Comparison of ENCODE assay signal across 30 cellular contexts in the genomic region with DNA sequence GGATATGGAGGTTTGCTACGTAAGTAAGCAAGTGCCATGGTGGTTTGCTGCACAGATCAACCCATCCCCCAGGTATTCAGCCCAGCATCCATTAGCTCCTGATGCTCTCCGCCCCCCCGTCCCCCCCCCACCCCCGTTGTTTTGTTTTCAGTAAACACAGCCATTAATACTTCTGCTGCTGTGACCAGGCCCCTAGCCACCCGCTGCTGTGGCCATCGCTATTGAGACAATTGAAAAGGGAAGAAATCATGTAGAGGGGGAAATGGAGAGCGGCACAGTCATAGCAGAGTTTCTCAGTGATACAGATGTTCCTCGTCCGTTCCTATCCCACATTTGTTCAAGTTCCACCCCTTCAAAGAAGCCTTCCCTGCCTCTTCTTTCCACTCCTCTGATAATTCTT. TPM values are rescaled to one million over a fixed set of nuclear protein-coding genes. Genes with fewer than 3 reads are reported as not detected.
"Had no signal": no experiment of that assay in that cellular context is flagged by ENCODE, and none has a peak within 500 bp of the region (broad histone marks: within the 10 kb centered on the region; RNA-seq: fewer than 3 reads in every experiment).

No MANE protein-coding gene starts in this region.

- ATAC-seq: activated T-helper 17 cell treated with anti-CD3 and anti-CD28 coated beads, Interleukin-2, amount 50 U/mL, for 72 hours; K562; PC-3; SK-N-SH treated with all-trans-retinoic acid at 6 μM for 48 hours had no signal

- H3K27ac Mint-ChIP-seq: activated B cell treated with CpG ODN at 0.5 μM for 24 hours; activated CD4-positive, alpha-beta memory T cell treated with anti-CD3 and anti-CD28 coated beads for 36 hours; activated CD4-positive, alpha-beta T cell treated with anti-CD3 and anti-CD28 coated beads, Interleukin-2, amount 10 ng/mL, durations not matched to agents 7 days and 5 days; activated naive CD4-positive, alpha-beta T cell treated with anti-CD3 and anti-CD28 coated beads for 36 hours; activated naive CD8-positive, alpha-beta T cell treated with anti-CD3 and anti-CD28 coated beads for 36 hours; activated T-helper 17 cell treated with anti-CD3 and anti-CD28 coated beads, Interleukin-2, amount 50 U/mL, for 72 hours; T-helper 1 cell treated with Interleukin-12 subunit alpha and Interleukin-12 subunit beta and Interleukin-4 antibody, amounts not matched to agents 30 μg/mL and 1 μg/mL, for 36 hours had no signal

- DNase-seq: activated B cell treated with CpG ODN at 0.5 μM for 24 hours; activated CD4-positive, alpha-beta memory T cell treated with anti-CD3 and anti-CD28 coated beads for 36 hours; activated CD4-positive, alpha-beta T cell treated with anti-CD3 and anti-CD28 coated beads for 1 hour; activated CD4-positive, alpha-beta T cell treated with anti-CD3 and anti-CD28 coated beads, Interleukin-2, amount 10 ng/mL, durations not matched to agents 7 days and 5 days; activated gamma-delta T cell; activated naive CD4-positive, alpha-beta T cell treated with anti-CD3 and anti-CD28 coated beads for 36 hours; activated naive CD8-positive, alpha-beta T cell treated with anti-CD3 and anti-CD28 coated beads for 36 hours; activated T-cell treated with anti-CD3 and anti-CD28 coated beads for 4 hours; activated T-cell treated with anti-CD3 and anti-CD28 coated beads, Interleukin-2, amount 50 U/mL, for 48 hours; brain microvascular endothelial cell; Karpas-422; MM.1S; NCI-H1105; NCI-H1694; NCI-H2029; NCI-H2107; NCI-H2171 treated with DMSO at 0.1 percent for 48 hours; NCI-H226; NCI-H526; NK-92 treated with Interleukin-12 subunit alpha and Interleukin-12 subunit beta, amount 100 ng/mL, for 24 hours; PC-3; SHP77 had no signal

- H3K4me3 Mint-ChIP-seq: activated B cell treated with CpG ODN at 0.5 μM for 24 hours; activated CD4-positive, alpha-beta memory T cell treated with anti-CD3 and anti-CD28 coated beads for 36 hours; activated CD4-positive, alpha-beta T cell treated with anti-CD3 and anti-CD28 coated beads, Interleukin-2, amount 10 ng/mL, durations not matched to agents 7 days and 5 days; activated naive CD4-positive, alpha-beta T cell treated with anti-CD3 and anti-CD28 coated beads for 36 hours; activated naive CD8-positive, alpha-beta T cell treated with anti-CD3 and anti-CD28 coated beads for 36 hours; activated T-helper 17 cell treated with anti-CD3 and anti-CD28 coated beads, Interleukin-2, amount 50 U/mL, for 72 hours; T-helper 1 cell treated with Interleukin-12 subunit alpha and Interleukin-12 subunit beta and Interleukin-4 antibody, amounts not matched to agents 30 μg/mL and 1 μg/mL, for 36 hours had no signal

- H3K9me3 ChIP-seq: SJSA1 had no signal

- H3K27me3 ChIP-seq: brain microvascular endothelial cell, cardiac muscle cell, SJSA1 had no signal

- H3K27ac ChIP-seq: brain microvascular endothelial cell, cardiac muscle cell, SJSA1 had no signal

- H3K4me1 ChIP-seq: SJSA1 had no signal

- H3K4me3 ChIP-seq: cardiac muscle cell, K562, SJSA1 had no signal

- H3K9me3 Mint-ChIP-seq: activated T-helper 17 cell treated with anti-CD3 and anti-CD28 coated beads, Interleukin-2, amount 50 U/mL, for 72 hours had no signal

- H3K4me1 Mint-ChIP-seq: activated B cell treated with CpG ODN at 0.5 μM for 24 hours; activated CD4-positive, alpha-beta T cell treated with anti-CD3 and anti-CD28 coated beads, Interleukin-2, amount 10 ng/mL, durations not matched to agents 7 days and 5 days; activated naive CD8-positive, alpha-beta T cell treated with anti-CD3 and anti-CD28 coated beads for 36 hours; activated T-helper 17 cell treated with anti-CD3 and anti-CD28 coated beads, Interleukin-2, amount 50 U/mL, for 72 hours had no signal

- H3K36me3 ChIP-seq: brain microvascular endothelial cell, cardiac muscle cell, SJSA1 had no signal

RNA-seq across cellular contexts. Expression of gene SLC35D3, which starts 24.9 kb away (rescaled TPM):
- total RNA-seq: activated B cell treated with CpG ODN at 0.5 μM for 24 hours; activated CD4-positive, alpha-beta memory T cell treated with anti-CD3 and anti-CD28 coated beads for 36 hours; activated CD4-positive, alpha-beta T cell treated with anti-CD3 and anti-CD28 coated beads, Interleukin-2, amount 10 ng/mL, durations not matched to agents 7 days and 5 days; activated CD8-positive, alpha-beta memory T cell treated with anti-CD3 and anti-CD28 coated beads for 36 hours; activated naive CD4-positive, alpha-beta T cell treated with anti-CD3 and anti-CD28 coated beads for 36 hours; activated naive CD8-positive, alpha-beta T cell treated with anti-CD3 and anti-CD28 coated beads for 36 hours; K562; NCI-H460; PC-3; SJSA1 had no signal
